8 cellular contexts compared by ENCODE assay signal in the genomic region with DNA sequence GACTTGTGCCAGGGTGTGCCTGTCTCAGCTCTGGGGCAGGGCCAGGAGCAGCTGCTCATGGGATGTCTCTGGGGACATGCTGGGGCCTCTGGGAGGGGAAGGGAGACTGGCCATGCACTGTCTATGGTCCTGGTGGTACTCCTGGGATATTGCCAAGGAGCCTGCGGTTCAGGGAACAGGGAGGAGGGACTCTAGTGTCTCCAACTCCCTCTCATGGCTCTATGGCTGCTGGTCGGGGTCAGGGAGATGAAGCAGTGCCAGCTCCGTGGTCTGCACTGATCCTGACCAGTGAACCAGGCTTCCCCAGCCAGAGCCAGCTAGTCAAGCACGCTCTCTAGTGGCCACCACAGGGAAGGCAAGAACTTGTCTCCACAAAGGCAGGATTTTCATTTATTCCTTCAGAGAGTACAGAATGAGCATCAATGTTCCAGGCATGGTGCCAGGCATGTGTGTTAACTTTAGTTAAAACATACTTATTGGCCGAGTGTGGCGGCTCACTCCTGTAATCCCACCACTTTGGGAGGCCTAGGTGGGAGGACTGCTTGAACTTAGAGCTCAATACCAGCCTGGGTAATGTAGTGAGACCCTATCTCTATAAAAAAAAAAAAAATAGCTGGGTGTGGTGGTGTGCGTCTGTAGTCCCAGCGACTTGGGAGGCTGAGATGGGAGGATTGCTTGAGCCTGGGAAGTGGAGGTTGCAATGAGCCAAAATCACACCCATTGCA. TPM values are rescaled to one million over a fixed set of nuclear protein-coding genes. Genes with fewer than 3 reads are reported as not detected.
DNase-seq lines count a peak whose midpoint lies in the region; ATAC-seq and TF ChIP-seq lines count a peak whose summit lies in the region.

No MANE protein-coding gene starts in this region.

- peaks cover 3 to 11% of the 10 kb centered on the region in 2 donors for H3K4me1 ChIP-seq in ascending aorta
- peaks cover 0 to 19% of the 10 kb centered on the region in 2 donors for H3K4me1 ChIP-seq in right atrium auricular region

- H3K27ac ChIP-seq in ascending aorta (peak overlapping the region in 1 of 2 donors; percentile 39), right atrium auricular region (no peak overlapping the region)

- no peaks in the 10 kb centered on the region for H3K27me3 ChIP-seq in ascending aorta
- H3K27me3 ChIP-seq in right atrium auricular region: no peaks in the 10 kb centered on the region

- H3K9me3 ChIP-seq in T-helper 17 cell (ENCODE audit: control insufficient read depth, low read length, poor library complexity, severe bottlenecking) (no peaks in the 10 kb centered on the region), ascending aorta (no peaks in the 10 kb centered on the region), right atrium auricular region (no peaks in the 10 kb centered on the region)

- H3K27ac Mint-ChIP-seq in T-helper 17 cell: peak overlapping the region; percentile 29

- H3K4me3 Mint-ChIP-seq in T-helper 17 cell: no peak overlapping the region

- H3K27me3 Mint-ChIP-seq in T-helper 17 cell: peaks cover 19% of the 10 kb centered on the region

- intact Hi-C loops in ascending aorta (cut with DNase I) (loop anchor here (1.0 to 2.0 kb wide), 6 partner anchors 31 to 161 kb away; a partner anchor contains a TSS), sciatic nerve (cut with DNase I) (loop anchor here (5.0 kb wide), 1 partner anchor 50 kb away; no protein-coding TSS in a partner anchor)

- no peaks in the 10 kb centered on the region for H3K36me3 Mint-ChIP-seq in T-helper 17 cell (ENCODE audit: low read depth)

- ATAC-seq in T-helper 17 cell: peak; percentile 89
- peak; percentile 81 for ATAC-seq in sciatic nerve
- no peak for ATAC-seq in GM21737 (IDR thresholded peaks at IDR 0.05; ENCODE audit: unreplicated experiment)

- H3K36me3 ChIP-seq in ascending aorta (no peaks in the 10 kb centered on the region), right atrium auricular region (no peaks in the 10 kb centered on the region)

- TF ChIP-seq CTCF in ascending aorta (IDR thresholded peaks at IDR 0.05) (peak; percentile 91 to 94 (median 94)), right atrium auricular region (IDR thresholded peaks at IDR 0.05) (peak; percentile 68 to 95)

- no peak overlapping the region for H3K4me3 ChIP-seq in ascending aorta
- no peak overlapping the region for H3K4me3 ChIP-seq in right atrium auricular region

- DNase-seq in NK-92 treated with Interleukin-12 subunit alpha and Interleukin-12 subunit beta, amount 100 ng/mL, for 24 hours (lab: John Stamatoyannopoulos, UW): peak; percentile 46
- DNase-seq in NK-92 (lab: John Stamatoyannopoulos, UW; ENCODE audit: unreplicated experiment) (no peak), NCI-H2029 treated with DMSO at 0.1 percent for 48 hours (lab: John Stamatoyannopoulos, UW) (peak; percentile 80), T-helper 17 cell (peak in 2 of 3 donors; percentile 30 to 62), ascending aorta (ENCODE audit: low spot score in 2 of 2) (peak; percentile 69 to 96), right atrium auricular region (ENCODE audit: low spot score) (peak; percentile 97), sciatic nerve (ENCODE audit: low spot score) (peak; percentile 95)

- peaks cover 11% of the 10 kb centered on the region for H3K4me1 Mint-ChIP-seq in T-helper 17 cell

RNA-seq across cellular contexts. Expression of a gene that starts 2.5 kb away (rescaled TPM):
- total RNA-seq in T-helper 17 cell: under 1 TPM; 0.26 to 0.35 TPM
- total RNA-seq in ascending aorta: 30.9 TPM
- 1 to 10 TPM; 1.3 to 4.7 TPM for total RNA-seq in right atrium auricular region
- total RNA-seq in sciatic nerve: 31.3 TPM

RNA-seq across cellular contexts. Expression of a gene that starts 19.8 kb away (rescaled TPM):
- 1,000 to 10,000 TPM; 1,744 to 2,260 TPM for total RNA-seq in T-helper 17 cell
- total RNA-seq in ascending aorta: 2,353 TPM
- 1,000 to 10,000 TPM; 2,265 to 2,787 TPM for total RNA-seq in right atrium auricular region
- total RNA-seq in sciatic nerve: 4,297 TPM

RNA-seq across cellular contexts. Expression of a gene that starts 30.3 kb away (rescaled TPM):
- total RNA-seq in T-helper 17 cell: not detected
- 23.2 TPM for total RNA-seq in ascending aorta
- 10 to 100 TPM in 1 of 2 donors, 1 to 10 TPM in 1; 4.3 to 16.8 TPM for total RNA-seq in right atrium auricular region
- total RNA-seq in sciatic nerve: 70.5 TPM

RNA-seq across cellular contexts. Expression of a gene that starts 56.3 kb away (rescaled TPM):
- total RNA-seq in T-helper 17 cell (10 to 100 TPM in 1 of 2 donors, 1 to 10 TPM in 1; 8.5 to 14.5 TPM), ascending aorta (191 TPM), right atrium auricular region (10 to 100 TPM; 48.7 to 93.0 TPM), sciatic nerve (127 TPM)

Comparison
In these comparisons a context has a peak if more than half of its experiments do, and no peak if none do; other contexts are left out.
1. RNA of a gene that starts 30.3 kb away (total RNA-seq): 70.5 TPM in sciatic nerve (single experiment), 23.2 TPM in ascending aorta (single experiment) and 4.3 to 16.8 TPM in right atrium auricular region; not detected in T-helper 17 cell; every median in the first group is over 4 times any median in the second.